In the genomic region with DNA sequence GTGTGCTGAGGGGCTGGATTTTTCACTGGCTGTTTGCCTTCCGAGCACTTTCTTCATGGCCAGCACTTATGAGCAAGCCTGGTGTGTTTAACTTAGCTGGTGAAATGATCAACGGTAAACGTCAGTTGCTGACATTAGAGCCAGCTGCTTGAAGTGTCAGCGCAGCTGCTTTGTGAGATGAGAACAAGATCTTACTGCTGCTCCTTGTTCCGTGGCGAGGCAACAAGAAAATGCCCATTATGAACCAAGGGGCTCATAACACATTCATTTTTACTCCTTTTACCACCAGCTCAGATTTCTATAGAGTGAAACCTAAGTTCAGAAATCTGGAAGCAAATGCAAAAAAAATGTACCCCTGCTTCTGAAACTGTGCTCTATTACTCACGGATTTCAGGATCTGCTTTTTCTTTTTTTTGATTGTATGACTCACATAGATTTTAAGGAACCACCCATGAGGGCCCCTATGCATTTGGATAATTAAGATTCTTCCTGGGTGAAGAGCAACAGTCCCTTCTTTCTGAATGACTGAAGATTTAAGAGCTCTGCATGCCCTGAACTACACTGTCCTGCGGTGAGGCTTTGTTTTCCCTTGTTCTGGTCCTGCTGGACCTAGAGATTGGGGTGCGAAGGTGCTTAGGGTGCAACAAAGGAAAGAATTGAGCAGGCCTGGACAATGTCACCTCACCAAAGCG, we compare ENCODE assay signal across 8 cellular contexts.
DNase-seq lines count a peak whose midpoint lies in the region; ATAC-seq lines count a peak whose summit lies in the region.

No MANE protein-coding gene starts in this region.

- H3K4me3 Mint-ChIP-seq in stimulated activated naive B cell treated with anti-CD40 and anti-IgM and Interleukin-4, amounts not matched to agents 10 μg/mL and 1 μg/mL and 100 μg/mL, for 72 hours = peak overlapping the region; percentile 26 to 56
- H3K4me3 Mint-ChIP-seq in CD4-positive, alpha-beta memory T cell = no peak overlapping the region

- WGBS in right cardiac atrium = 34% methylated on average over 10 of the region's 10 CpGs

- H3K9me3 Mint-ChIP-seq in stimulated activated naive B cell treated with anti-CD40 and anti-IgM and Interleukin-4, amounts not matched to agents 10 μg/mL and 1 μg/mL and 100 μg/mL, for 72 hours = no peaks in the 10 kb centered on the region
- no peaks in the 10 kb centered on the region for H3K9me3 Mint-ChIP-seq in CD4-positive, alpha-beta memory T cell

- H3K4me3 ChIP-seq in SJSA1 (peak overlapping the region; percentile 30), right cardiac atrium (ENCODE audit: low read length) (peak overlapping the region; percentile 27)
- H3K4me3 ChIP-seq in CD4-positive, alpha-beta memory T cell (ENCODE audit: low read length in 2 of 2) = no peak overlapping the region

- H3K9me3 ChIP-seq in SJSA1 (replicated peaks) (no peaks in the 10 kb centered on the region), right cardiac atrium (ENCODE audit: control insufficient read depth, low read length) (no peaks in the 10 kb centered on the region)
- no peaks in the 10 kb centered on the region for H3K9me3 ChIP-seq in CD4-positive, alpha-beta memory T cell (ENCODE audit: control insufficient read depth in 1 of 2, low read length in 2 of 2)

- peaks cover 13 to 18% of the 10 kb centered on the region in 2 donors for H3K27me3 Mint-ChIP-seq in stimulated activated naive B cell treated with anti-CD40 and anti-IgM and Interleukin-4, amounts not matched to agents 10 μg/mL and 1 μg/mL and 100 μg/mL, for 72 hours
- H3K27me3 Mint-ChIP-seq in CD4-positive, alpha-beta memory T cell = peaks cover 9 to 23% of the 10 kb centered on the region in 2 donors

- DNase-seq in AG20443 (ENCODE audit: low spot score) (peak; percentile 60), M059J (ENCODE audit: low read depth) (peak; percentile 55), SJSA1 (ENCODE audit: low read depth in 1 of 2, low spot score in 2 of 2) (peak; percentile 49 to 83), right cardiac atrium (peak in 2 of 3 donors; percentile 27 to 40)
- no peak for DNase-seq in stimulated activated naive B cell treated with anti-CD40 and anti-IgM and Interleukin-4, amounts not matched to agents 10 μg/mL and 1 μg/mL and 100 μg/mL, for 72 hours
- DNase-seq in CD4-positive, alpha-beta memory T cell = no peak
- DNase-seq in activated effector memory CD4-positive, alpha-beta T cell treated with Interleukin-2 at 50 U/mL for 16 hours = no peak

- POLR2A ChIA-PET in CD4-positive, alpha-beta memory T cell (lab: Charles Lee; ENCODE audit: partially characterized antibody) = no interaction called here

- CTCF ChIA-PET in CD4-positive, alpha-beta memory T cell (lab: Charles Lee; ENCODE audit: partially characterized antibody) = no interaction called here

- ATAC-seq in right cardiac atrium = peak; percentile 56 to 76
- ATAC-seq in stimulated activated naive B cell treated with anti-CD40 and anti-IgM and Interleukin-4, amounts not matched to agents 10 μg/mL and 1 μg/mL and 100 μg/mL, for 72 hours (replicated peaks) = peak; percentile 76 to 83
- no peak for ATAC-seq in GM18868 (IDR thresholded peaks at IDR 0.05; ENCODE audit: unreplicated experiment)

- H3K27ac Mint-ChIP-seq in stimulated activated naive B cell treated with anti-CD40 and anti-IgM and Interleukin-4, amounts not matched to agents 10 μg/mL and 1 μg/mL and 100 μg/mL, for 72 hours = no peak overlapping the region
- H3K27ac Mint-ChIP-seq in CD4-positive, alpha-beta memory T cell = no peak overlapping the region

- H3K4me1 ChIP-seq in SJSA1 (replicated peaks) = peaks cover 56% of the 10 kb centered on the region
- peaks cover 1% of the 10 kb centered on the region for H3K4me1 ChIP-seq in right cardiac atrium (ENCODE audit: control insufficient read depth, insufficient read depth, low read length)
- H3K4me1 ChIP-seq in CD4-positive, alpha-beta memory T cell (ENCODE audit: insufficient read depth, low read length) = no peaks in the 10 kb centered on the region

- H3K27ac ChIP-seq in SJSA1 (peak overlapping the region; percentile 81), right cardiac atrium (ENCODE audit: low read length) (peak overlapping the region; percentile 71)
- H3K27ac ChIP-seq in CD4-positive, alpha-beta memory T cell (ENCODE audit: low read depth, low read length) = no peak overlapping the region

- H3K4me1 Mint-ChIP-seq in stimulated activated naive B cell treated with anti-CD40 and anti-IgM and Interleukin-4, amounts not matched to agents 10 μg/mL and 1 μg/mL and 100 μg/mL, for 72 hours = peaks cover 5 to 13% of the 10 kb centered on the region in 2 donors
- no peaks in the 10 kb centered on the region for H3K4me1 Mint-ChIP-seq in CD4-positive, alpha-beta memory T cell

- H3K27me3 ChIP-seq in SJSA1 (replicated peaks) = no peaks in the 10 kb centered on the region
- no peaks in the 10 kb centered on the region for H3K27me3 ChIP-seq in right cardiac atrium (ENCODE audit: control insufficient read depth, insufficient read depth)
- no peaks in the 10 kb centered on the region for H3K27me3 ChIP-seq in CD4-positive, alpha-beta memory T cell (ENCODE audit: insufficient read depth, low read length)

- H3K36me3 Mint-ChIP-seq in stimulated activated naive B cell treated with anti-CD40 and anti-IgM and Interleukin-4, amounts not matched to agents 10 μg/mL and 1 μg/mL and 100 μg/mL, for 72 hours = no peaks in the 10 kb centered on the region
- no peaks in the 10 kb centered on the region for H3K36me3 Mint-ChIP-seq in CD4-positive, alpha-beta memory T cell

- H3K36me3 ChIP-seq in SJSA1 = no peaks in the 10 kb centered on the region
- H3K36me3 ChIP-seq in CD4-positive, alpha-beta memory T cell (ENCODE audit: insufficient read depth, low read length) = no peaks in the 10 kb centered on the region

- intact Hi-C loops in right cardiac atrium (cut with DNase I) = no loop called here
- intact Hi-C loops in CD4-positive, alpha-beta memory T cell (cut with micrococcal nuclease) = no loop called here

Comparison
In these comparisons a context has a peak if more than half of its experiments do, and no peak if none do; other contexts are left out.
1. DNase-seq: peak in AG20443 (single experiment), M059J (single experiment), SJSA1 (2 of 2) and right cardiac atrium (2 of 3); none in stimulated activated naive B cell treated with anti-CD40 and anti-IgM and Interleukin-4, amounts not matched to agents 10 μg/mL and 1 μg/mL and 100 μg/mL, for 72 hours (single experiment), CD4-positive, alpha-beta memory T cell (0 of 5) and activated effector memory CD4-positive, alpha-beta T cell treated with Interleukin-2 at 50 U/mL for 16 hours (single experiment).
2. H3K4me3 ChIP-seq: peak in SJSA1 (single experiment) and right cardiac atrium (single experiment); none in CD4-positive, alpha-beta memory T cell (0 of 2).
3. H3K4me3 Mint-ChIP-seq: peak in stimulated activated naive B cell treated with anti-CD40 and anti-IgM and Interleukin-4, amounts not matched to agents 10 μg/mL and 1 μg/mL and 100 μg/mL, for 72 hours (2 of 2); none in CD4-positive, alpha-beta memory T cell (0 of 8).